In genomic region chr3:52723935-52724334, GRCh38 we compare ENCODE assay signal across 19 cellular contexts.
"Had no signal": no experiment of that assay in that cellular context is flagged by ENCODE, and none has a peak within 500 bp of the region (broad histone marks: within the 10 kb centered on the region; RNA-seq: fewer than 3 reads in every experiment).

No MANE protein-coding gene starts in this region.

- H3K4me3 ChIP-seq: SJSA1, SK-N-MC had no signal

- H3K27me3 ChIP-seq: SJSA1 had no signal

- H3K9me3 ChIP-seq: SJSA1 had no signal

- H3K4me1 ChIP-seq: SJSA1 had no signal

- H3K27ac ChIP-seq: SJSA1, SK-N-MC had no signal

- DNase-seq: KBM-7, NCI-H1092, NCI-H1105 treated with DMSO at 0.1 percent for 48 hours, NCI-H1417 treated with DMSO at 0.1 percent for 48 hours, NCI-H146, NCI-H1694 treated with DMSO at 0.1 percent for 48 hours, NCI-H2029, NCI-H2081 treated with DMSO at 0.1 percent for 48 hours, NCI-H2171, NCI-H345, NCI-H446 treated with DMSO at 0.1 percent for 48 hours, NCI-H510A treated with DMSO at 0.1 percent for 48 hours, NCI-H526, NCI-H748 treated with DMSO at 0.1 percent for 48 hours, Right ventricle myocardium superior, RPMI8226, SIG-M5 had no signal
